15 cellular contexts compared by ENCODE assay signal in the genomic region with DNA sequence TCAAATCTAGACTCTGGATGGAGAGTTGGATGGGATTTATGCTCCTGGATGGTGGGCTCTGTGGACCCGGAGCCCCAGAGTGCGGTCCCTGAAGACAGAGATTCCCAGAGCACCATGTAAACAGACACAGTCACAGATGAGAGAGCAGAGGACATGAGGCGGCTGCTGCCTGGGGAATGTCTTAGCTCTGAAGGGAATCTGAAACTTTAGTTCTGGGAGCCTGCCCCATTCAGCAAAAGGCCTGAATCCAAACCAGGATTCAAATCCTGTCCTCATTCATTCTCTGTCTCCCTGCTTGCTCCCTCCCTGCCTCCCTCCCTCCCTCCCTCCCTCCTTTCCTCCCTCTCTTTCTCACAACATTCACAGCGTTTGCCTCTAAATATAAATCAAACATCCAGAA. TPM values are rescaled to one million over a fixed set of nuclear protein-coding genes. Genes with fewer than 3 reads are reported as not detected.
A peak's percentile ranks its signal among the peaks of the same experiment; 100 is the strongest.
DNase-seq lines count a peak whose midpoint lies in the region; ATAC-seq and TF ChIP-seq lines count a peak whose summit lies in the region.
"Had no signal": no experiment of that assay in that cellular context is flagged by ENCODE, and none has a peak within 500 bp of the region (broad histone marks: within the 10 kb centered on the region; RNA-seq: fewer than 3 reads in every experiment).

No MANE protein-coding gene starts in this region.

- no peak for TF ChIP-seq POLR2A in vagina (IDR thresholded peaks at IDR 0.05)

- intact Hi-C loops in left ventricle myocardium superior (cut with micrococcal nuclease) (no loop called here), vagina (cut with DNase I) (no loop called here)

- H3K9me3 ChIP-seq in trophoblast cell (ENCODE audit: insufficient read depth, low read depth, low read length) (no peaks in the 10 kb centered on the region), vagina (no peaks in the 10 kb centered on the region)

- no peaks in the 10 kb centered on the region for H3K79me2 ChIP-seq in trophoblast cell (ENCODE audit: control insufficient read depth, insufficient read depth, low read length, poor library complexity)

- H3K9me3 Mint-ChIP-seq in activated T-cell treated with anti-CD3 and anti-CD28 coated beads, Interleukin-2, amount 50 U/mL, for 72 hours, result peaks cover 2 to 7% of the 10 kb centered on the region in 2 donors
- H3K9me3 Mint-ChIP-seq: neural crest cell; stimulated activated naive CD8-positive, alpha-beta T cell treated with anti-CD3 and anti-CD28 coated beads, Interleukin-15, Interleukin-2, amounts not matched to agents 100 ng/mL and 50 ng/mL, for 24 hours had no signal

- no peak overlapping the region for H2BK12ac ChIP-seq in trophoblast cell (ENCODE audit: low read length)

- no peak overlapping the region for H3K4me2 ChIP-seq in trophoblast cell (ENCODE audit: low read length)

- H3K4me1 Mint-ChIP-seq in activated T-cell treated with anti-CD3 and anti-CD28 coated beads, Interleukin-2, amount 50 U/mL, for 72 hours (ENCODE audit: low read depth), result peaks cover 32% of the 10 kb centered on the region
- H3K4me1 Mint-ChIP-seq: neural crest cell, T-cell had no signal

- H3K4me1 ChIP-seq in trophoblast cell (ENCODE audit: control insufficient read depth in 1 of 2, insufficient read depth in 2 of 2, low read length in 2 of 2) (peaks cover 0 to 5% of the 10 kb centered on the region in 2 experiments), vagina (peaks cover 34% of the 10 kb centered on the region)

- TF ChIP-seq CTCF in vagina (IDR thresholded peaks at IDR 0.05), result no peak

- no peaks in the 10 kb centered on the region for H3K27me3 Mint-ChIP-seq in activated T-cell treated with anti-CD3 and anti-CD28 coated beads, Interleukin-2, amount 50 U/mL, for 72 hours (ENCODE audit: low read depth)
- H3K27me3 Mint-ChIP-seq: stimulated activated naive CD8-positive, alpha-beta T cell treated with anti-CD3 and anti-CD28 coated beads, Interleukin-15, Interleukin-2, amounts not matched to agents 100 ng/mL and 50 ng/mL, for 24 hours; T-cell had no signal

- no peak overlapping the region for H4K8ac ChIP-seq in trophoblast cell (ENCODE audit: low read depth, low read length)

- no CpG with 5 or more reads among the region's 4 CpGs for WGBS in trophoblast cell (ENCODE audit: extremely low coverage, insufficient coverage, insufficient read length)

- H3K23ac ChIP-seq in trophoblast cell (ENCODE audit: low read length), result no peak overlapping the region

- H3K4ac ChIP-seq in trophoblast cell (ENCODE audit: low read depth, low read length), result no peak overlapping the region

- ATAC-seq in activated T-cell treated with anti-CD3 and anti-CD28 coated beads, Interleukin-2, amount 50 U/mL, for 72 hours (replicated peaks in 1 of 2), result no peak
- peak; percentile 53 for ATAC-seq in left ventricle myocardium superior
- no peak for ATAC-seq in HG02970 (IDR thresholded peaks at IDR 0.05; ENCODE audit: low FRiP score, unreplicated experiment)
- ATAC-seq: activated T-cell treated with anti-CD3 and anti-CD28 coated beads, Interleukin-2, amount 50 U/mL, for 4 hours; T-cell had no signal

- peak overlapping the region; percentile 28 for H4K91ac ChIP-seq in trophoblast cell (ENCODE audit: low read depth, low read length)

- no peak overlapping the region for H4K12ac ChIP-seq in trophoblast cell (ENCODE audit: low read depth, low read length)

- no peak overlapping the region for H3K4me3 Mint-ChIP-seq in activated T-cell treated with anti-CD3 and anti-CD28 coated beads, Interleukin-2, amount 50 U/mL, for 72 hours
- H3K4me3 Mint-ChIP-seq: activated T-cell treated with anti-CD3 and anti-CD28 coated beads, Interleukin-2, amount 50 U/mL, for 4 hours; neural crest cell; stimulated activated naive CD8-positive, alpha-beta T cell treated with anti-CD3 and anti-CD28 coated beads, Interleukin-15, Interleukin-2, amounts not matched to agents 100 ng/mL and 50 ng/mL, for 24 hours; T-cell had no signal

- H2BK5ac ChIP-seq in trophoblast cell (ENCODE audit: low read depth, low read length, poor library complexity), result no peak overlapping the region

- H3K14ac ChIP-seq in trophoblast cell (ENCODE audit: low read length), result no peak overlapping the region

- H2AK5ac ChIP-seq in trophoblast cell (ENCODE audit: low read length), result no peak overlapping the region

- peak overlapping the region; percentile 6 for H3K27ac Mint-ChIP-seq in activated T-cell treated with anti-CD3 and anti-CD28 coated beads, Interleukin-2, amount 50 U/mL, for 72 hours
- H3K27ac Mint-ChIP-seq: stimulated activated naive CD8-positive, alpha-beta T cell treated with anti-CD3 and anti-CD28 coated beads, Interleukin-15, Interleukin-2, amounts not matched to agents 100 ng/mL and 50 ng/mL, for 24 hours; T-cell had no signal

- no peak overlapping the region for H3K27ac ChIP-seq in trophoblast cell (ENCODE audit: low read depth, low read length)
- H3K27ac ChIP-seq in vagina, result peak overlapping the region; percentile 83

- H3K36me3 Mint-ChIP-seq in activated T-cell treated with anti-CD3 and anti-CD28 coated beads, Interleukin-2, amount 50 U/mL, for 72 hours (ENCODE audit: insufficient read depth in 2 of 2), result peaks cover 9 to 11% of the 10 kb centered on the region in 2 donors

- peaks cover 3% of the 10 kb centered on the region for H3K79me1 ChIP-seq in trophoblast cell (ENCODE audit: low read length)

- no peak overlapping the region for H3K18ac ChIP-seq in trophoblast cell (ENCODE audit: low read length)

- no peak for DNase-seq in activated T-cell treated with anti-CD3 and anti-CD28 coated beads, Interleukin-2, amount 50 U/mL, for 72 hours
- no peak for DNase-seq in activated T-cell treated with anti-CD3 and anti-CD28 coated beads, Interleukin-2, amount 50 U/mL, for 1 hour
- DNase-seq in left ventricle myocardium superior, result no peak
- DNase-seq in trophoblast cell, result no peak
- no peak for DNase-seq in vagina (ENCODE audit: extremely low spot score in 2 of 2)
- DNase-seq in stimulated activated CD4-positive, alpha-beta T cell treated with anti-CD3 and anti-CD28 coated beads, Interleukin-4, amount 100 ng/mL, for 4 hours, result no peak
- DNase-seq in NCI-H2196 (lab: John Stamatoyannopoulos, UW; ENCODE audit: unreplicated experiment), result no peak
- DNase-seq: activated CD4-positive, alpha-beta T cell treated with anti-CD3 and anti-CD28 coated beads for 1 hour; activated T-cell treated with anti-CD3 and anti-CD28 coated beads, Interleukin-2, amount 50 U/mL, for 4 hours; DMS153; stimulated activated CD4-positive, alpha-beta T cell treated with anti-CD3 and anti-CD28 coated beads, Interleukin-4, amount 100 ng/mL, for 1 hour; T-cell had no signal

- H3K9ac ChIP-seq in trophoblast cell (ENCODE audit: low read length), result no peak overlapping the region

- H3K4me3 ChIP-seq in trophoblast cell (ENCODE audit: low read depth, low read length), result no peak overlapping the region
- H3K4me3 ChIP-seq in vagina, result peak overlapping the region in 1 of 2 donors; percentile 7

- H3K27me3 ChIP-seq in trophoblast cell (ENCODE audit: insufficient read depth, low read length) (no peaks in the 10 kb centered on the region), vagina (no peaks in the 10 kb centered on the region)

- peak overlapping the region; percentile 44 for H2BK120ac ChIP-seq in trophoblast cell (ENCODE audit: insufficient read depth, low read length, poor library complexity)

- H2AFZ ChIP-seq in trophoblast cell (ENCODE audit: insufficient read depth, low read length, poor library complexity), result no peak overlapping the region

- H3K36me3 ChIP-seq in trophoblast cell (ENCODE audit: control insufficient read depth in 1 of 2, insufficient read depth in 2 of 2, low read length in 2 of 2), result no peaks in the 10 kb centered on the region
- no peaks in the 10 kb centered on the region for H3K36me3 ChIP-seq in vagina

RNA-seq across cellular contexts. Expression of a gene that starts 49.5 kb away (rescaled TPM):
- 10 to 100 TPM; 10.8 to 20.0 TPM for total RNA-seq in activated T-cell treated with anti-CD3 and anti-CD28 coated beads, Interleukin-2, amount 50 U/mL, for 72 hours
- total RNA-seq in left ventricle myocardium superior (118 TPM), vagina (343 TPM)
- polyA plus RNA-seq in trophoblast cell (2013), result 510 and 518 TPM in 2 replicates
